36 cellular contexts compared by ENCODE assay signal in genomic region chr7:148223130-148223529, GRCh38.
"Had no signal": no experiment of that assay in that cellular context is flagged by ENCODE, and none has a peak within 500 bp of the region (broad histone marks: within the 10 kb centered on the region; RNA-seq: fewer than 3 reads in every experiment).

No MANE protein-coding gene starts in this region.

- H3K27me3 ChIP-seq: MG63 had no signal

- H3K4me3 ChIP-seq: MG63 had no signal

- H3K27ac ChIP-seq: KMS-11 had no signal

- H3K9ac ChIP-seq: KMS-11 had no signal

- DNase-seq: Karpas-422, Kasumi-1, KBM-7, KG1, MG63, MM.1S, MV-4-11, NCI-H1048, NCI-H1092, NCI-H1092 treated with DMSO at 0.1 percent for 48 hours, NCI-H1105, NCI-H1105 treated with DMSO at 0.1 percent for 48 hours, NCI-H1417, NCI-H1417 treated with DMSO at 0.1 percent for 48 hours, NCI-H1436, NCI-H1436 treated with DMSO at 0.1 percent for 48 hours, NCI-H146, NCI-H1694, NCI-H1694 treated with DMSO at 0.1 percent for 48 hours, NCI-H187, NCI-H187 treated with DMSO at 0.1 percent for 48 hours, NCI-H1930, NCI-H2081, NCI-H2081 treated with DMSO at 0.1 percent for 48 hours, NCI-H2107, NCI-H2171, NCI-H2171 treated with DMSO at 0.1 percent for 48 hours, NCI-H226, NCI-H345, NCI-H446, NCI-H446 treated with DMSO at 0.1 percent for 48 hours, NCI-H510A, NCI-H510A treated with DMSO at 0.1 percent for 48 hours, NCI-H524, NCI-H524 treated with DMSO at 0.1 percent for 48 hours had no signal

- H3K36me3 ChIP-seq: MG63 had no signal

- H3K9me3 ChIP-seq: MG63 had no signal

- H3K4me2 ChIP-seq: KMS-11 had no signal
